27 cellular contexts compared by ENCODE assay signal in genomic region chr20:24581443-24582170, GRCh38.
"Had no signal": no experiment of that assay in that cellular context is flagged by ENCODE, and none has a peak within 500 bp of the region (broad histone marks: within the 10 kb centered on the region; RNA-seq: fewer than 3 reads in every experiment).

No MANE protein-coding gene starts in this region.

- H3K4me3 ChIP-seq: gastroesophageal sphincter, heart right ventricle, left lung, neural progenitor cell, ovary, psoas muscle, skin epidermis, spleen, thoracic aorta, tibial nerve had no signal

- H2AFZ ChIP-seq: neural progenitor cell had no signal

- H3K4me2 ChIP-seq: neural progenitor cell had no signal

- H3K4me3 Mint-ChIP-seq: naive thymus-derived CD4-positive, alpha-beta T cell; nephron; neural progenitor cell; stimulated activated memory B cell treated with anti-CD40 and anti-IgM and Interleukin-4, amounts not matched to agents 10 μg/mL and 1 μg/mL and 100 μg/mL, for 72 hours had no signal

- H3K36me3 Mint-ChIP-seq: naive thymus-derived CD4-positive, alpha-beta T cell; neural progenitor cell; stimulated activated memory B cell treated with anti-CD40 and anti-IgM and Interleukin-4, amounts not matched to agents 10 μg/mL and 1 μg/mL and 100 μg/mL, for 72 hours had no signal

- H3K27me3 ChIP-seq: foreskin keratinocyte, heart right ventricle, neural progenitor cell, ovary, spleen, tibial nerve had no signal

- FAIRE-seq: islet of Langerhans had no signal

- ATAC-seq: foreskin keratinocyte; gastroesophageal sphincter; heart right ventricle; left cardiac atrium; left lung; naive thymus-derived CD4-positive, alpha-beta T cell; psoas muscle; right cardiac atrium; stimulated activated memory B cell treated with anti-CD40 and anti-IgM and Interleukin-4, amounts not matched to agents 10 μg/mL and 1 μg/mL and 100 μg/mL, for 72 hours; stimulated activated naive CD8-positive, alpha-beta T cell treated with anti-CD3 and anti-CD28 coated beads, Interleukin-15, Interleukin-2, amounts not matched to agents 100 U/mL and 50 U/mL, for 24 hours had no signal

- H3K9me3 Mint-ChIP-seq: nephron, neural progenitor cell had no signal

- DNase-seq: cortex of kidney; effector CD4-positive, alpha-beta T cell; foreskin keratinocyte; glutamatergic neuron; heart right ventricle; hippocampal formation; left cardiac atrium; left lung; mesenchymal stem cell; midbrain; naive thymus-derived CD4-positive, alpha-beta T cell; nucleus accumbens; ovary; psoas muscle; right cardiac atrium; spleen; stimulated activated CD4-positive, alpha-beta T cell treated with anti-CD3 and anti-CD28 coated beads, Interleukin-4, amount 100 ng/mL, for 4 hours; stimulated activated naive CD8-positive, alpha-beta T cell treated with anti-CD3 and anti-CD28 coated beads, Interleukin-15, Interleukin-2, amounts not matched to agents 100 U/mL and 50 U/mL, for 24 hours; substantia nigra had no signal

- H3K9me3 ChIP-seq: gastroesophageal sphincter, heart right ventricle, left lung, ovary, psoas muscle, spleen, thoracic aorta, tibial nerve had no signal

- H3K4me1 ChIP-seq: foreskin keratinocyte, gastroesophageal sphincter, heart right ventricle, left lung, neural progenitor cell, psoas muscle, spleen, tibial nerve had no signal

- H3K4me1 Mint-ChIP-seq: naive thymus-derived CD4-positive, alpha-beta T cell; stimulated activated memory B cell treated with anti-CD40 and anti-IgM and Interleukin-4, amounts not matched to agents 10 μg/mL and 1 μg/mL and 100 μg/mL, for 72 hours had no signal

- H3K27ac Mint-ChIP-seq: naive thymus-derived CD4-positive, alpha-beta T cell; nephron; neural progenitor cell; stimulated activated memory B cell treated with anti-CD40 and anti-IgM and Interleukin-4, amounts not matched to agents 10 μg/mL and 1 μg/mL and 100 μg/mL, for 72 hours had no signal

- H3K9ac ChIP-seq: neural progenitor cell had no signal

- H3K27ac ChIP-seq: foreskin keratinocyte, gastroesophageal sphincter, heart right ventricle, left lung, neural progenitor cell, ovary, psoas muscle, skin epidermis, spleen, thoracic aorta, tibial nerve had no signal

- H3K36me3 ChIP-seq: gastroesophageal sphincter, heart right ventricle, left lung, neural progenitor cell, ovary, spleen, thoracic aorta, tibial nerve had no signal
